ENCODE assay signal across 1 cellular context in the genomic region with DNA sequence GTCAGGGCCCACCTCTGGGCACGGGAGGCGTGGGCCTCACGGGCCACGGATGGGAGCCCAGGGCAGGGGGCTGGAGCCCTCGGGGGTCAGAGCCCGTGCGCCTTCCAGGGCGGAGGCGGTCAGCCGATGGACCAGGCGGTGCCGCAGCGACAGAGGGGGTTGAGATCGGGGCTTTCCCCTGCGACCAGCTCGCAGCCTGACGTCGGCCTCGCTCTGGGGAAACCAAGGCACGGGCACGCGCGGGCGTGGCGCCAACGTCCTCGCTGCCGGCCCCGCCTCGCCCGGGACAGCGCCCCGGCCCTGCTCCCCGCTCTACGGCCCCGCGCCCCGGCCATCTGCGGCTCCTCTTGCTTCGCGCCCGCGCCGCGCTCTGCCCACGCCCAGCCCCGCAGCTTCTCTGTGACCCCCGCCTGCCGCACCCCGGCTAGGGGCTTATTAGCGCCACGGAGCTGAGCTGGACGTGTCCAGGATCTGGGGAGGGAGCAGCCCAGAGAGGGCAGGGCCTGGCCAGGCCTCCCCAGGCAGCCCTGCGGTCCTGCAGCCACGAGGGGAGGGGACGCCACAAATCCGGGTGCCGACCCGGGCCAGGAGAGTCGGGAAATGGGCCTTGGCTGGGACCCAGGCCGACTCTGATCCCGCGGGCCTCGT.
TF ChIP-seq lines count a peak whose summit lies in the region.

No MANE protein-coding gene starts in this region.

TF ChIP-seq in K562, 482 proteins besides CTCF, POLR2A, EP300 and RAD21:
- TF ChIP-seq, protein P1, sequence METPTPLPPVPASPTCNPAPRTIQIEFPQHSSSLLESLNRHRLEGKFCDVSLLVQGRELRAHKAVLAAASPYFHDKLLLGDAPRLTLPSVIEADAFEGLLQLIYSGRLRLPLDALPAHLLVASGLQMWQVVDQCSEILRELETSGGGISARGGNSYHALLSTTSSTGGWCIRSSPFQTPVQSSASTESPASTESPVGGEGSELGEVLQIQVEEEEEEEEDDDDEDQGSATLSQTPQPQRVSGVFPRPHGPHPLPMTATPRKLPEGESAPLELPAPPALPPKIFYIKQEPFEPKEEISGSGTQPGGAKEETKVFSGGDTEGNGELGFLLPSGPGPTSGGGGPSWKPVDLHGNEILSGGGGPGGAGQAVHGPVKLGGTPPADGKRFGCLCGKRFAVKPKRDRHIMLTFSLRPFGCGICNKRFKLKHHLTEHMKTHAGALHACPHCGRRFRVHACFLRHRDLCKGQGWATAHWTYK (CRISPR knock-in tag; IDR thresholded peaks at IDR 0.05): no peak
- peak; percentile 32; the same call in 1 of the 2 replicates for TF ChIP-seq POLR2G (IDR thresholded peaks at IDR 0.05; ENCODE audit: low read depth, low read length)
- TF ChIP-seq, protein P2, sequence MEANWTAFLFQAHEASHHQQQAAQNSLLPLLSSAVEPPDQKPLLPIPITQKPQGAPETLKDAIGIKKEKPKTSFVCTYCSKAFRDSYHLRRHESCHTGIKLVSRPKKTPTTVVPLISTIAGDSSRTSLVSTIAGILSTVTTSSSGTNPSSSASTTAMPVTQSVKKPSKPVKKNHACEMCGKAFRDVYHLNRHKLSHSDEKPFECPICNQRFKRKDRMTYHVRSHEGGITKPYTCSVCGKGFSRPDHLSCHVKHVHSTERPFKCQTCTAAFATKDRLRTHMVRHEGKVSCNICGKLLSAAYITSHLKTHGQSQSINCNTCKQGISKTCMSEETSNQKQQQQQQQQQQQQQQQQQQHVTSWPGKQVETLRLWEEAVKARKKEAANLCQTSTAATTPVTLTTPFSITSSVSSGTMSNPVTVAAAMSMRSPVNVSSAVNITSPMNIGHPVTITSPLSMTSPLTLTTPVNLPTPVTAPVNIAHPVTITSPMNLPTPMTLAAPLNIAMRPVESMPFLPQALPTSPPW (CRISPR knock-in tag; IDR thresholded peaks at IDR 0.05): no peak
TF ChIP-seq in K562: peak in this region for 1.
